ENCODE assay signal across 19 cellular contexts in genomic region chr10:72542396-72542815, GRCh38.
DNase-seq lines count a peak whose midpoint lies in the region; ATAC-seq, FAIRE-seq and TF ChIP-seq lines count a peak whose summit lies in the region.
"Had no signal": no experiment of that assay in that cellular context is flagged by ENCODE, and none has a peak within 500 bp of the region (broad histone marks: within the 10 kb centered on the region; RNA-seq: fewer than 3 reads in every experiment).

No MANE protein-coding gene starts in this region.

- intact Hi-C loops in left cardiac atrium (cut with DNase I) = loop anchor here in 1 of 2 donors (10.0 kb wide), 1 partner anchor 158 kb away; no protein-coding TSS in a partner anchor
- intact Hi-C loops in Right ventricle myocardium inferior (cut with DNase I) = no loop called here
- intact Hi-C loops in K562 (cut with micrococcal nuclease) = no loop called here
- intact Hi-C loops in OCI-LY7 (cut with micrococcal nuclease; ENCODE audit: unreplicated experiment) = no loop called here

- no peaks in the 10 kb centered on the region for H3K4me1 ChIP-seq in K562 (replicated peaks in 1 of 2; ENCODE audit: control insufficient read depth in 2 of 2, insufficient read depth in 2 of 2, low read length in 2 of 2)
- H3K4me1 ChIP-seq in liver (ENCODE audit: control insufficient read depth in 4 of 4, insufficient read depth in 4 of 4, low read length in 3 of 4) = peaks cover 0 to 16% (median 4%) of the 10 kb centered on the region in 4 donors
- H3K4me1 ChIP-seq in OCI-LY7 (ENCODE audit: insufficient read depth, low read length, poor library complexity, severe bottlenecking) = no peaks in the 10 kb centered on the region

- H3K9me1 ChIP-seq in K562 (ENCODE audit: control insufficient read depth, insufficient read depth, low read length) = no peaks in the 10 kb centered on the region

- CTCF ChIA-PET in K562 (lab: Yijun Ruan, JAX; ENCODE audit: low intra/inter-chr PET ratio) (no interaction called here), OCI-LY7 (lab: Charles Lee; ENCODE audit: unreplicated experiment) (no interaction called here)

- H3K79me2 ChIP-seq in K562 (ENCODE audit: control insufficient read depth, insufficient read depth, low read length) = no peaks in the 10 kb centered on the region
- H3K79me2 ChIP-seq in OCI-LY7 (ENCODE audit: insufficient read depth, low read depth, low read length) = no peaks in the 10 kb centered on the region

- peak in 1 of 2 donors; percentile 73 for ATAC-seq in left cardiac atrium
- ATAC-seq in Right ventricle myocardium inferior = no peak
- no peak for ATAC-seq in K562
- ATAC-seq in GM18861 (IDR thresholded peaks at IDR 0.05; ENCODE audit: unreplicated experiment) = no peak
- ATAC-seq: GM23338, HCT116 had no signal

- in situ Hi-C loops in K562 (cut with MboI) = no loop called here
- in situ Hi-C loops in GM13977 (cut with MboI; ENCODE audit: low pct_unique_long_range_greater_than_20kb, low sequenced_read_pairs, unreplicated experiment) = no loop called here

- H3K27me3 ChIP-seq in K562 (ENCODE audit: control insufficient read depth in 2 of 2, insufficient read depth in 2 of 2, low read length in 2 of 2) = no peaks in the 10 kb centered on the region
- no peaks in the 10 kb centered on the region for H3K27me3 ChIP-seq in liver (ENCODE audit: control insufficient read depth in 4 of 4, insufficient read depth in 4 of 4, low read length in 3 of 4)

- POLR2A ChIA-PET in K562 (lab: Yijun Ruan, JAX) = no interaction called here
- POLR2A ChIA-PET in OCI-LY7 (lab: Charles Lee) = no interaction called here

- H3K36me3 ChIP-seq in K562 (ENCODE audit: control insufficient read depth, insufficient read depth, low read length) (peaks cover 7% of the 10 kb centered on the region; the same call in 1 of the 3 replicates), liver (ENCODE audit: control insufficient read depth in 4 of 4, insufficient read depth in 3 of 4, low read depth in 1 of 4, low read length in 3 of 4) (no peaks in the 10 kb centered on the region), OCI-LY7 (ENCODE audit: insufficient read depth, low read length) (peaks cover 17% of the 10 kb centered on the region; the same call in 1 of the 2 replicates)

- no peak for TF ChIP-seq RAD21 in K562 (CRISPR knock-in tag; conservative IDR thresholded peaks at IDR 0.05 in 1 of 2, IDR thresholded peaks at IDR 0.05 in 1 of 2)
- peak in 1 of 2 donors; percentile 14 for TF ChIP-seq RAD21 in liver (IDR thresholded peaks at IDR 0.05)

- H3K4me2 ChIP-seq in K562 (ENCODE audit: insufficient read depth, low read length) (no peak overlapping the region), OCI-LY7 (ENCODE audit: low read length) (no peak overlapping the region)
- H3K4me2 ChIP-seq: GM23338 had no signal

- no peaks in the 10 kb centered on the region for H4K20me1 ChIP-seq in K562 (replicated peaks; ENCODE audit: control insufficient read depth, insufficient read depth, low read length)
- no peaks in the 10 kb centered on the region for H4K20me1 ChIP-seq in OCI-LY7 (ENCODE audit: insufficient read depth, low read length)

- H3K27ac ChIP-seq in K562 (ENCODE audit: extremely low read depth, low read depth, low read length) (no peak overlapping the region), liver (ENCODE audit: low read depth in 1 of 2, low read length in 2 of 2) (peak overlapping the region; percentile 15 to 19), OCI-LY7 (ENCODE audit: low read depth, low read length, poor library complexity, severe bottlenecking) (no peak overlapping the region)
- H3K27ac ChIP-seq: 22Rv1, C4-2B had no signal

- H3K9me3 ChIP-seq in K562 (replicated peaks; ENCODE audit: control insufficient read depth, insufficient read depth, low read depth, low read length) (peaks cover 7% of the 10 kb centered on the region; the same call in 1 of the 2 replicates), liver (ENCODE audit: control insufficient read depth in 4 of 4, low read length in 3 of 4) (peaks cover 0 to 2% (median 0%) of the 10 kb centered on the region in 4 donors), OCI-LY7 (ENCODE audit: low read length) (peaks cover 14% of the 10 kb centered on the region)

- TF ChIP-seq CTCF in K562 (IDR thresholded peaks at IDR 0.05 in 2 of 3, conservative IDR thresholded peaks at IDR 0.05 in 1 of 3; ENCODE audit: insufficient read depth in 2 of 3, low read depth in 1 of 3, low read length in 3 of 3) (no peak), liver (IDR thresholded peaks at IDR 0.05; ENCODE audit: low read depth, low read length, missing input control) (no peak), OCI-LY7 (conservative IDR thresholded peaks at IDR 0.05; ENCODE audit: low read length) (no peak), GM13977 (IDR thresholded peaks at IDR 0.05; ENCODE audit: extremely low read depth, insufficient read depth, missing control alignments) (no peak)

- DNase-seq in left cardiac atrium (peak; percentile 22), Right ventricle myocardium inferior (ENCODE audit: missing footprints) (no peak), K562 (ENCODE audit: extremely low read depth in 1 of 4, low spot score in 3 of 4) (no peak), OCI-LY7 (ENCODE audit: low spot score) (no peak), epidermal melanocyte (ENCODE audit: insufficient read length, low spot score) (no peak), GM13977 (ENCODE audit: low spot score) (no peak)
- DNase-seq: AML-193, DND-41, NCI-H1417 treated with DMSO at 0.1 percent for 48 hours, NCI-H2029, NCI-H774, RPMI8226 had no signal

- H3K9ac ChIP-seq in K562 (ENCODE audit: insufficient read depth in 1 of 2, low read depth in 2 of 2, low read length in 2 of 2) = no peak overlapping the region
- H3K9ac ChIP-seq in liver (ENCODE audit: low read depth in 1 of 2, low read length in 2 of 2) = no peak overlapping the region

- H3K4me3 ChIP-seq in K562 (no peak overlapping the region), liver (ENCODE audit: low read depth in 1 of 3, low read length in 3 of 3) (no peak overlapping the region), OCI-LY7 (ENCODE audit: low read depth, low read length, poor library complexity, severe bottlenecking) (no peak overlapping the region)
- H3K4me3 ChIP-seq: GM23338 had no signal

- H3K9me2 ChIP-seq in OCI-LY7 (ENCODE audit: insufficient read depth, low read length) = no peaks in the 10 kb centered on the region

- H2AFZ ChIP-seq in K562 (ENCODE audit: low read depth, low read length) = no peak overlapping the region
- H2AFZ ChIP-seq in OCI-LY7 (ENCODE audit: low read length) = no peak overlapping the region
- H2AFZ ChIP-seq: GM23338 had no signal

- 87% methylated on average over 8 of the region's 8 CpGs for WGBS in K562 (ENCODE audit: insufficient coverage, low coverage, missing lambda C conversion rate)
- 42% methylated on average over 8 of the region's 8 CpGs for WGBS in liver

- no TSS peak for BruUV-seq in K562 (replicated peaks; lab: Mats Ljungman, UMichigan)
- no TSS peak for BruUV-seq in OCI-LY7 (replicated peaks; lab: Mats Ljungman, UMichigan)

- no peak for TF ChIP-seq POLR2A in K562 (conservative IDR thresholded peaks at IDR 0.05)

- TF ChIP-seq EP300 in K562 (IDR thresholded peaks at IDR 0.05; ENCODE audit: low read length) = no peak

- FAIRE-seq in K562 (lab: Jason Lieb, UNC) = no peak
- FAIRE-seq: G401.6 had no signal

TF ChIP-seq in K562, 482 proteins besides CTCF, POLR2A, EP300 and RAD21 (continues in another document):
- TF ChIP-seq RFX7 (CRISPR knock-in tag; IDR thresholded peaks at IDR 0.05) (no peak), DMBX1 (CRISPR knock-in tag; IDR thresholded peaks at IDR 0.05; ENCODE audit: borderline replicate concordance) (no peak), ZNF511 (CRISPR knock-in tag; IDR thresholded peaks at IDR 0.05) (no peak), MED1 (CRISPR knock-in tag; IDR thresholded peaks at IDR 0.05; ENCODE audit: borderline replicate concordance) (0 out of 2 replicates have a peak, but pooled peaks have one; percentile 56), E2F6 (IDR thresholded peaks at IDR 0.05; ENCODE audit: borderline replicate concordance in 1 of 2, extremely low read depth in 1 of 2, insufficient read depth in 1 of 2, insufficient read length in 1 of 2, low read depth in 1 of 2, low read length in 1 of 2, poor library complexity in 1 of 2, severe bottlenecking in 1 of 2) (no peak)

TF ChIP-seq in liver, 16 proteins besides CTCF, POLR2A, EP300 and RAD21:
- TF ChIP-seq ZBTB33 (IDR thresholded peaks at IDR 0.05) = no peak
- TF ChIP-seq NR2F2 (IDR thresholded peaks at IDR 0.05) = no peak
- peak; percentile 69 for TF ChIP-seq YY1 (IDR thresholded peaks at IDR 0.05)
- peak in 1 of 2 donors; percentile 50 for TF ChIP-seq RXRA (IDR thresholded peaks at IDR 0.05)
- TF ChIP-seq HNF4A (conservative IDR thresholded peaks at IDR 0.05) = peak in 1 of 2 donors; percentile 68
- TF ChIP-seq EGR1 (IDR thresholded peaks at IDR 0.05; ENCODE audit: low read depth in 2 of 2) = no peak

Comparison
In these comparisons a context has a peak if more than half of its experiments do, and no peak if none do; other contexts are left out.
1. H3K27ac ChIP-seq: peak in liver (2 of 2); none in K562 (single experiment) and OCI-LY7 (single experiment).